Comparison of ENCODE assay signal across 2 cellular contexts in the genomic region with DNA sequence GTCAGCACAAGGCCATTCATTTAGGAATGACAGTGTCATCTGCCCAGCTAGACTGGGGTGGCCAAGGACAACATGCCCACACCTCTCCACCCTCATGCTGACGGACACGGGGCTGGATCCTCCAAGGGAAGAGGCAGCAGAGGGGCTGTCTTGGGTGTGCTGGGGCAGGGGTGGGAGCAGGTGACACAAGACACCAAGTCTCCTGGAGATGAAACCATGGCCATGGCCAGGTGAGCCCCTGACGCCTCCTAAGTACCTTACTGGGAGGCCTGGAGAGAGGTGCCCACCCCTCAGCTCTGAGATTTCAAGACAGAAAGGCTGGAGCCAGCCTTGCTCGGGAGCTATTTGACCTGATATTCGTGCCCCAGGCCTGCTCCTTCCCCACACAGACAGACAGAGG.
TF ChIP-seq lines count a peak whose summit lies in the region.

No MANE protein-coding gene starts in this region.

TF ChIP-seq in WTC11, 78 proteins besides CTCF, POLR2A, EP300 and RAD21:
- TF ChIP-seq, protein P1, sequence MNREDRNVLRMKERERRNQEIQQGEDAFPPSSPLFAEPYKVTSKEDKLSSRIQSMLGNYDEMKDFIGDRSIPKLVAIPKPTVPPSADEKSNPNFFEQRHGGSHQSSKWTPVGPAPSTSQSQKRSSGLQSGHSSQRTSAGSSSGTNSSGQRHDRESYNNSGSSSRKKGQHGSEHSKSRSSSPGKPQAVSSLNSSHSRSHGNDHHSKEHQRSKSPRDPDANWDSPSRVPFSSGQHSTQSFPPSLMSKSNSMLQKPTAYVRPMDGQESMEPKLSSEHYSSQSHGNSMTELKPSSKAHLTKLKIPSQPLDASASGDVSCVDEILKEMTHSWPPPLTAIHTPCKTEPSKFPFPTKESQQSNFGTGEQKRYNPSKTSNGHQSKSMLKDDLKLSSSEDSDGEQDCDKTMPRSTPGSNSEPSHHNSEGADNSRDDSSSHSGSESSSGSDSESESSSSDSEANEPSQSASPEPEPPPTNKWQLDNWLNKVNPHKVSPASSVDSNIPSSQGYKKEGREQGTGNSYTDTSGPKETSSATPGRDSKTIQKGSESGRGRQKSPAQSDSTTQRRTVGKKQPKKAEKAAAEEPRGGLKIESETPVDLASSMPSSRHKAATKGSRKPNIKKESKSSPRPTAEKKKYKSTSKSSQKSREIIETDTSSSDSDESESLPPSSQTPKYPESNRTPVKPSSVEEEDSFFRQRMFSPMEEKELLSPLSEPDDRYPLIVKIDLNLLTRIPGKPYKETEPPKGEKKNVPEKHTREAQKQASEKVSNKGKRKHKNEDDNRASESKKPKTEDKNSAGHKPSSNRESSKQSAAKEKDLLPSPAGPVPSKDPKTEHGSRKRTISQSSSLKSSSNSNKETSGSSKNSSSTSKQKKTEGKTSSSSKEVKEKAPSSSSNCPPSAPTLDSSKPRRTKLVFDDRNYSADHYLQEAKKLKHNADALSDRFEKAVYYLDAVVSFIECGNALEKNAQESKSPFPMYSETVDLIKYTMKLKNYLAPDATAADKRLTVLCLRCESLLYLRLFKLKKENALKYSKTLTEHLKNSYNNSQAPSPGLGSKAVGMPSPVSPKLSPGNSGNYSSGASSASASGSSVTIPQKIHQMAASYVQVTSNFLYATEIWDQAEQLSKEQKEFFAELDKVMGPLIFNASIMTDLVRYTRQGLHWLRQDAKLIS (CRISPR knock-in tag; IDR thresholded peaks at IDR 0.05; ENCODE audit: borderline replicate concordance) = no peak
- TF ChIP-seq TEAD1 (CRISPR knock-in tag; IDR thresholded peaks at IDR 0.05) = no peak
- no peak for TF ChIP-seq ZMAT4 (CRISPR knock-in tag; IDR thresholded peaks at IDR 0.05)
- no peak for TF ChIP-seq TEAD4 (CRISPR knock-in tag; IDR thresholded peaks at IDR 0.05)
- no peak for TF ChIP-seq NR2C2 (CRISPR knock-in tag; IDR thresholded peaks at IDR 0.05)
- no peak for TF ChIP-seq FOXK1 (CRISPR knock-in tag; IDR thresholded peaks at IDR 0.05)

TF ChIP-seq in H1, 55 proteins besides CTCF, POLR2A, EP300 and RAD21:
- TF ChIP-seq KDM1A (IDR thresholded peaks at IDR 0.05; ENCODE audit: borderline replicate concordance, low read length) (no peak), MAFK (IDR thresholded peaks at IDR 0.05; ENCODE audit: low read depth, low read length) (no peak), TBP (IDR thresholded peaks at IDR 0.05; ENCODE audit: low read depth, low read length) (no peak), CEBPB (IDR thresholded peaks at IDR 0.05; ENCODE audit: low read depth, low read length) (no peak), CTBP2 (IDR thresholded peaks at IDR 0.05; ENCODE audit: borderline replicate concordance, insufficient read depth, insufficient read length, low read length) (no peak), RBBP5 (IDR thresholded peaks at IDR 0.05; ENCODE audit: borderline replicate concordance, low read depth, low read length) (no peak), GTF2F1 (IDR thresholded peaks at IDR 0.05; ENCODE audit: borderline replicate concordance, low read depth, low read length) (no peak), CHD1 (IDR thresholded peaks at IDR 0.05; ENCODE audit: low read depth, low read length) (no peak)
